In the genomic region with DNA sequence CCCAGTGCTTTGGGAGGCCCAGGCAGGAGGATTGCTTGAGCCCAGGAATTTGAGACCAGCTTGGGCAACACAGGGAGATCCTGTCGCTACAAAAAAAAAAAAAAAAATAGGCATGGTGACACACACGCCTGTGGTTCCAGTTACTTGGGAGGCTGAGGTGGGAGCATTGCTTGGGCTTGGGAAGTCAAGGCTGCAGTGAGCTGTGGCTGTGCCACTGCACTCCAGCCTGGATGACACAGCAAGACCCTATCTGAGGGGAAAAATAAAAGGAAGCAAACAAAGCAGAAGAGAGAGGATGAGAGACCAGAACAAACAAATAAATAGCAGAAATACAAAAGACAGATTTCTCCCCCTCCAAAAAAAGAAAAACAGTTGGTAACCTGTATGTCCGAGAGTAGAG, we compare ENCODE assay signal across 1 cellular context.
TF ChIP-seq lines count a peak whose summit lies in the region.

No MANE protein-coding gene starts in this region.

TF ChIP-seq in K562, 482 proteins besides CTCF, POLR2A, EP300 and RAD21:
- TF ChIP-seq DPF2 (IDR thresholded peaks at IDR 0.05) (0 out of 2 replicates have a peak, but pooled peaks have one; percentile 24), NUFIP1 (IDR thresholded peaks at IDR 0.05; ENCODE audit: partially characterized antibody) (no peak), PTTG1 (tag; IDR thresholded peaks at IDR 0.05; ENCODE audit: low read depth) (no peak), MAFK (IDR thresholded peaks at IDR 0.05; ENCODE audit: low read length) (peak; percentile 22; the same call in 1 of the 2 replicates), ZNF212 (CRISPR knock-in tag; IDR thresholded peaks at IDR 0.05) (no peak), NCOA4 (IDR thresholded peaks at IDR 0.05; ENCODE audit: partially characterized antibody) (no peak), NFE2 (IDR thresholded peaks at IDR 0.05; ENCODE audit: low read depth) (0 out of 2 replicates have a peak, but pooled peaks have one; percentile 28), MAFG (tag; conservative IDR thresholded peaks at IDR 0.05) (peak; percentile 63), PCBP1 (IDR thresholded peaks at IDR 0.05; ENCODE audit: low read depth, low read length, poor library complexity, severe bottlenecking) (no peak), C11orf30 (IDR thresholded peaks at IDR 0.05; ENCODE audit: low read depth) (peak; percentile 43; the same call in 1 of the 2 replicates), STAG1 (CRISPR knock-in tag; IDR thresholded peaks at IDR 0.05; ENCODE audit: borderline replicate concordance) (no peak), NR2F6 (CRISPR knock-in tag; IDR thresholded peaks at IDR 0.05) (no peak), CTBP1 (IDR thresholded peaks at IDR 0.05; ENCODE audit: borderline replicate concordance) (no peak)
- TF ChIP-seq, protein P1, sequence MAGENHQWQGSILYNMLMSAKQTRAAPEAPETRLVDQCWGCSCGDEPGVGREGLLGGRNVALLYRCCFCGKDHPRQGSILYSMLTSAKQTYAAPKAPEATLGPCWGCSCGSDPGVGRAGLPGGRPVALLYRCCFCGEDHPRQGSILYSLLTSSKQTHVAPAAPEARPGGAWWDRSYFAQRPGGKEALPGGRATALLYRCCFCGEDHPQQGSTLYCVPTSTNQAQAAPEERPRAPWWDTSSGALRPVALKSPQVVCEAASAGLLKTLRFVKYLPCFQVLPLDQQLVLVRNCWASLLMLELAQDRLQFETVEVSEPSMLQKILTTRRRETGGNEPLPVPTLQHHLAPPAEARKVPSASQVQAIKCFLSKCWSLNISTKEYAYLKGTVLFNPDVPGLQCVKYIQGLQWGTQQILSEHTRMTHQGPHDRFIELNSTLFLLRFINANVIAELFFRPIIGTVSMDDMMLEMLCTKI (IDR thresholded peaks at IDR 0.05; ENCODE audit: partially characterized antibody) = no peak
